8 cellular contexts compared by ENCODE assay signal in the genomic region with DNA sequence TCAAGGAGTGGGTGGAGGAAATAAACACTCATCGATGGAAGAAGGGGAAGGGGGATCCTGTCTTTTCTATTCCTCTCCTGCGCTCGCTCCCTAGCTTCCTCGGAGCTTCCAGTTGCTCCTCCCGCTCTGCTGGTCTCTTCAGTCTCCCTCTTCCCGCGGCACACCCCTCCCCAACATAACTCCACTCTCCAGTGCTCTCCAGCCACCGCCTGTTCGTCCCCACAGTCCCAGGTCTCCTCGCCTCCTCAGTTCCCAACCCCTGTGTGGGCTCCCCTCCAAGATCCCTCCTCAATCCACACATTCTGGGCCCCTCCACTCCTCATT. TPM values are rescaled to one million over a fixed set of nuclear protein-coding genes. Genes with fewer than 3 reads are reported as not detected.
DNase-seq lines count a peak whose midpoint lies in the region; ATAC-seq and TF ChIP-seq lines count a peak whose summit lies in the region.

No MANE protein-coding gene starts in this region.

- TF ChIP-seq CTCF in natural killer cell (IDR thresholded peaks at IDR 0.05), result no peak

- ATAC-seq in GM19043 (IDR thresholded peaks at IDR 0.05; ENCODE audit: low read depth, unreplicated experiment) (peak; percentile 1), natural killer cell (no peak), HG03354 (IDR thresholded peaks at IDR 0.05; ENCODE audit: poor library complexity, severe bottlenecking, unreplicated experiment) (no peak)

- intact Hi-C loops in natural killer cell (cut with micrococcal nuclease), result loop anchor here (10.0 kb wide), 1 partner anchor 102 kb away; the partner anchor contains the start of gene USP28

- H3K27ac Mint-ChIP-seq in natural killer cell, result peak overlapping the region; percentile 92 to 99

- H3K27me3 Mint-ChIP-seq in natural killer cell (ENCODE audit: low read depth in 2 of 2), result peaks cover 5 to 7% of the 10 kb centered on the region in 2 donors

- peaks cover 1% of the 10 kb centered on the region for H3K36me3 Mint-ChIP-seq in natural killer cell

- peak overlapping the region; percentile 60 for H3K27ac ChIP-seq in epithelial cell of prostate

- in situ Hi-C loops in ACHN (cut with HindIII; ENCODE audit: low pct_ligation_motif_present, low pct_unique_long_range_greater_than_20kb, low sequenced_read_pairs), result no loop called here

- H3K9me3 Mint-ChIP-seq in natural killer cell, result no peaks in the 10 kb centered on the region

- peaks cover 13 to 18% of the 10 kb centered on the region in 2 donors for H3K4me1 Mint-ChIP-seq in natural killer cell

- DNase-seq in ACHN (peak; percentile 30), RKO (ENCODE audit: low spot score) (peak; percentile 30), epithelial cell of prostate (ENCODE audit: low read depth, low spot score) (no peak), natural killer cell (no peak), kidney glomerular epithelial cell (lab: John Stamatoyannopoulos, UW) (no peak), NCI-H1694 treated with DMSO at 0.1 percent for 48 hours (lab: John Stamatoyannopoulos, UW) (no peak)

- peak overlapping the region; percentile 99 for H3K4me3 Mint-ChIP-seq in natural killer cell

RNA-seq across cellular contexts. Expression of gene ZW10, which starts 0.4 kb away (rescaled TPM):
- 1 to 10 TPM; 5.8 to 9.6 (median 6.6) TPM for total RNA-seq in natural killer cell

RNA-seq across cellular contexts. Expression of gene CLDN25, which starts 6.5 kb away (rescaled TPM):
- not detected for total RNA-seq in natural killer cell

Comparison
In these comparisons a context has a peak if more than half of its experiments do, and no peak if none do; other contexts are left out.
1. DNase-seq: peak in ACHN (single experiment) and RKO (single experiment); none in epithelial cell of prostate (single experiment), natural killer cell (single experiment), kidney glomerular epithelial cell (single experiment) and NCI-H1694 treated with DMSO at 0.1 percent for 48 hours (single experiment).